Comparison of ENCODE assay signal across 8 cellular contexts in genomic region chr4:42995343-42995944, GRCh38.
DNase-seq lines count a peak whose midpoint lies in the region; ATAC-seq lines count a peak whose summit lies in the region.

No MANE protein-coding gene starts in this region.

- DNase-seq in DMS 273 (lab: John Stamatoyannopoulos, UW; ENCODE audit: unreplicated experiment) (peak; percentile 27), DMS 273 treated with DMSO at 0.1 percent for 48 hours (lab: John Stamatoyannopoulos, UW) (no peak), KBM-7 (peak; percentile 31), SW480 (ENCODE audit: low spot score) (peak; percentile 26), iPS-NIHi11 (ENCODE audit: low spot score) (peak; percentile 59), NCI-H2227 treated with DMSO at 0.1 percent for 48 hours (lab: John Stamatoyannopoulos, UW) (no peak)
- no peak for DNase-seq in stimulated activated naive CD4-positive, alpha-beta T cell treated with Interleukin-2 at 50 U/mL for 16 hours (lab: John Stamatoyannopoulos, UW)

- peak; percentile 88 for ATAC-seq in GM21576 (IDR thresholded peaks at IDR 0.05; ENCODE audit: unreplicated experiment)

- in situ Hi-C loops in KBM-7 (cut with MboI; ENCODE audit: low pct_unique_long_range_greater_than_20kb, low sequenced_read_pairs) = no loop called here

Comparison
In these comparisons a context has a peak if more than half of its experiments do, and no peak if none do; other contexts are left out.
1. DNase-seq: peak in DMS 273 (single experiment), KBM-7 (single experiment), SW480 (single experiment) and iPS-NIHi11 (single experiment); none in DMS 273 treated with DMSO at 0.1 percent for 48 hours (single experiment), NCI-H2227 treated with DMSO at 0.1 percent for 48 hours (single experiment) and stimulated activated naive CD4-positive, alpha-beta T cell treated with Interleukin-2 at 50 U/mL for 16 hours (single experiment).